In the genomic region with DNA sequence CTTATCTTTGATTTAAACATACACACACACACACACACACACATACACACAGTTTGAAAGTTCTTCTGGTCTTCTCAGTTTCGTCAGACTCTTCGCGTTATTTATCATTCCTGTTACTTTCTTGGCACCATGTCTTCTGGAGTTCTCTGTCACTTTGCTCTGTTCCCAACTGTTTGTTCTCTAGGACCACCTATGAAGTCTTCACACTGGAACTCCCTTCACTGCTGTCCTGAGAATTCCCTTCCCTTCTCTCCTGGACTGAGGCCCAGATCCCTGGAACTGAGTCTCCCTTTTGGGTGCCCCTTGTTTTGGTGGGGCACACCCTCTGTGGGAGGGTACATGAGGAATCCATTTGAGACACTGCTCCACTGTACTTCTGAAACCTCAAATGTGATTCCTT, we compare ENCODE assay signal across 12 cellular contexts. TPM values are rescaled to one million over a fixed set of nuclear protein-coding genes. Genes with fewer than 3 reads are reported as not detected.
A peak's percentile ranks its signal among the peaks of the same experiment; 100 is the strongest.
DNase-seq lines count a peak whose midpoint lies in the region; ATAC-seq and TF ChIP-seq lines count a peak whose summit lies in the region.
"Had no signal": no experiment of that assay in that cellular context is flagged by ENCODE, and none has a peak within 500 bp of the region (broad histone marks: within the 10 kb centered on the region; RNA-seq: fewer than 3 reads in every experiment).

No MANE protein-coding gene starts in this region.

- H3K27ac ChIP-seq in ascending aorta (peak overlapping the region; percentile 35 to 51), urinary bladder (ENCODE audit: low read depth) (peak overlapping the region; percentile 68)

- intact Hi-C loops in ascending aorta (cut with DNase I) = loop anchor here (2.0 kb wide), 2 partner anchors 17 to 519 kb away; no protein-coding TSS in a partner anchor

- H3K4me1 ChIP-seq in ascending aorta (peaks cover 0 to 11% of the 10 kb centered on the region in 2 donors), urinary bladder (ENCODE audit: insufficient read depth) (no peaks in the 10 kb centered on the region)
- H3K4me1 ChIP-seq: Caco-2 had no signal

- TF ChIP-seq CTCF in ascending aorta (IDR thresholded peaks at IDR 0.05) (no peak), omental fat pad (IDR thresholded peaks at IDR 0.05) (no peak)

- H3K36me3 ChIP-seq in ascending aorta (no peaks in the 10 kb centered on the region), urinary bladder (ENCODE audit: insufficient read depth) (no peaks in the 10 kb centered on the region)

- ATAC-seq in omental fat pad (ENCODE audit: low FRiP score) (peak; percentile 71), HG03571 (IDR thresholded peaks at IDR 0.05; ENCODE audit: unreplicated experiment) (no peak), HG03460 (IDR thresholded peaks at IDR 0.05; ENCODE audit: unreplicated experiment) (no peak)

- no peaks in the 10 kb centered on the region for H3K9me3 ChIP-seq in ascending aorta
- H3K9me3 ChIP-seq: Caco-2, SK-N-SH had no signal

- H3K27me3 ChIP-seq in ascending aorta = no peaks in the 10 kb centered on the region

- 23% methylated on average over 3 of the region's 3 CpGs for WGBS in urinary bladder

- DNase-seq in ascending aorta (ENCODE audit: low spot score in 2 of 2) (no peak), foreskin melanocyte (peak; percentile 76), omental fat pad (ENCODE audit: low spot score) (no peak), MV-4-11 (lab: John Stamatoyannopoulos, UW) (no peak)
- DNase-seq: activated CD4-positive, CD25-positive, alpha-beta regulatory T cell; activated T-cell treated with anti-CD3 and anti-CD28 coated beads, Interleukin-2, amount 50 U/mL, for 1 hour; stimulated activated CD4-positive, alpha-beta T cell treated with anti-CD3 and anti-CD28 coated beads, Interleukin-2, amount 100 ng/mL, for 48 hours had no signal

- H3K4me3 ChIP-seq in ascending aorta = no peak overlapping the region
- H3K4me3 ChIP-seq in urinary bladder (ENCODE audit: low read depth, low read length) = no peak overlapping the region

RNA-seq across cellular contexts. Expression of a gene that starts 30.5 kb away (rescaled TPM):
- total RNA-seq in ascending aorta (not detected), omental fat pad (1 to 10 TPM in 3 of 4 donors, under 1 TPM in 1; 0.79 to 2.8 (median 1.4) TPM), urinary bladder (4.4 TPM)
- polyA plus RNA-seq in urinary bladder = 2.7 TPM
